ENCODE assay signal across 21 cellular contexts in the genomic region with DNA sequence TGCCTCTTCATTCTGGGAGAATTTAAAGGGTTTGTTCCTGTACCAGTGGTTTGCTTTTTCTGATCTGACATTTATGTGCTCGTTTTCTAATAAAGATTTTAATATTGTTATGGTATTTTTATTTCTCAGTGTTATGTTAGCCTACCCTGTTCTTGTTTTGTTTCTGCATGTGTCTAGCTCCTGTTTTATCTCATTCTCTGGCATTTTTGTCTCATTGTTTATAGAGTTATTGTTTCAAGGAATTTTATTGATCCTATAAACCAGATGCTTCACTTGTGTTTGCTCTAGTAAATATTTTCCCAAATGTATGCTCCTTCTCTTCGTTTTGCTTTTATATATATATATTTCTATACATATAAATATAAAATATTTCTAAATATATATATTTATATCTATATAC.
"Had no signal": no experiment of that assay in that cellular context is flagged by ENCODE, and none has a peak within 500 bp of the region (broad histone marks: within the 10 kb centered on the region; RNA-seq: fewer than 3 reads in every experiment).

No MANE protein-coding gene starts in this region.

- H3K4me2 ChIP-seq: hepatocyte had no signal

- H3K4me3 ChIP-seq: colonic mucosa, esophagus muscularis mucosa, gastroesophageal sphincter, heart left ventricle, hepatocyte, left lung, lower lobe of right lung had no signal

- H3K36me3 ChIP-seq: colonic mucosa, esophagus muscularis mucosa, gastroesophageal sphincter, heart left ventricle, left lung, lower lobe of right lung had no signal

- H3K27ac ChIP-seq: colonic mucosa, esophagus muscularis mucosa, foreskin keratinocyte, gastroesophageal sphincter, heart left ventricle, hepatocyte, left lung, lower lobe of right lung had no signal

- H3K27me3 ChIP-seq: colonic mucosa, esophagus muscularis mucosa, foreskin keratinocyte, gastroesophageal sphincter, heart left ventricle, hepatocyte, left lung had no signal

- H3K79me2 ChIP-seq: hepatocyte had no signal

- H3K4me1 ChIP-seq: colonic mucosa, foreskin keratinocyte, heart left ventricle, left lung, lower lobe of right lung had no signal

- FAIRE-seq: endothelial cell of umbilical vein, frontal cortex had no signal

- H2AFZ ChIP-seq: hepatocyte had no signal

- H3K9me3 ChIP-seq: colonic mucosa, esophagus muscularis mucosa, gastroesophageal sphincter, left lung, lower lobe of right lung had no signal

- DNase-seq: colonic mucosa; cortex of kidney; effector CD8-positive, alpha-beta T cell; effector memory CD8-positive, alpha-beta T cell; endodermal cell; foreskin keratinocyte; heart left ventricle; hypothalamus; immature natural killer cell; islet precursor cell; left cardiac atrium; left lung; left ventricle myocardium superior; lower lobe of right lung; mesendoderm; midbrain had no signal

- ATAC-seq: effector memory CD8-positive, alpha-beta T cell; foreskin keratinocyte; gastroesophageal sphincter; heart left ventricle; left cardiac atrium; left lung; left ventricle myocardium superior; lower lobe of right lung had no signal
